25 cellular contexts compared by ENCODE assay signal in genomic region chr11:95483339-95483738, GRCh38.
"Had no signal": no experiment of that assay in that cellular context is flagged by ENCODE, and none has a peak within 500 bp of the region (broad histone marks: within the 10 kb centered on the region; RNA-seq: fewer than 3 reads in every experiment).

No MANE protein-coding gene starts in this region.

- H3K4me1 Mint-ChIP-seq: activated CD4-positive, alpha-beta T cell treated with anti-CD3 and anti-CD28 coated beads, Interleukin-2, amount 10 ng/mL, durations not matched to agents 7 days and 5 days; T-cell had no signal

- H3K9ac ChIP-seq: KMS-11 had no signal

- H3K4me3 Mint-ChIP-seq: activated CD4-positive, alpha-beta memory T cell treated with anti-CD3 and anti-CD28 coated beads for 36 hours; activated CD4-positive, alpha-beta T cell treated with anti-CD3 and anti-CD28 coated beads, Interleukin-2, amount 10 ng/mL, durations not matched to agents 7 days and 5 days; activated naive CD8-positive, alpha-beta T cell treated with anti-CD3 and anti-CD28 coated beads, Interleukin-2, amount 50 U/mL, for 24 hours; activated T-cell treated with anti-CD3 and anti-CD28 coated beads, Interleukin-2, amount 50 U/mL, for 4 hours; T-cell had no signal

- H3K27ac ChIP-seq: KMS-11, SK-N-MC had no signal

- FAIRE-seq: astrocyte, TTC549 had no signal

- H3K27ac Mint-ChIP-seq: activated CD4-positive, alpha-beta memory T cell treated with anti-CD3 and anti-CD28 coated beads for 36 hours; activated CD4-positive, alpha-beta T cell treated with anti-CD3 and anti-CD28 coated beads, Interleukin-2, amount 10 ng/mL, durations not matched to agents 7 days and 5 days; activated naive CD4-positive, alpha-beta T cell treated with anti-CD3 and anti-CD28 coated beads, Interleukin-2, amount 50 U/mL, for 72 hours; activated naive CD8-positive, alpha-beta T cell treated with anti-CD3 and anti-CD28 coated beads, Interleukin-2, amount 50 U/mL, for 24 hours; T-cell had no signal

- DNase-seq: activated CD4-positive, alpha-beta memory T cell treated with anti-CD3 and anti-CD28 coated beads for 36 hours; activated CD4-positive, alpha-beta T cell treated with anti-CD3 and anti-CD28 coated beads, Interleukin-2, amount 10 ng/mL, durations not matched to agents 7 days and 5 days; activated CD4-positive, CD25-positive, alpha-beta regulatory T cell; activated CD8-positive, alpha-beta memory T cell treated with anti-CD3 and anti-CD28 coated beads for 24 hours; activated effector memory CD4-positive, alpha-beta T cell treated with anti-CD3 and anti-CD28 coated beads, Interleukin-2, amount 50 U/mL, for 16 hours; activated naive CD4-positive, alpha-beta T cell treated with Interleukin-2 at 50 U/mL for 16 hours; activated naive CD8-positive, alpha-beta T cell treated with anti-CD3 and anti-CD28 coated beads, Interleukin-2, amount 50 U/mL, for 24 hours; activated T-cell treated with anti-CD3 and anti-CD28 coated beads, Interleukin-2, amount 50 U/mL, for 4 hours; amygdala; NCI-H1092; NCI-H1417; NCI-H2029; NCI-H2107; NCI-H2171 treated with DMSO at 0.1 percent for 48 hours; NCI-H226; NCI-H526 treated with DMSO at 0.1 percent for 48 hours; NCI-H82; T-cell; T-helper 2 cell; T1000 had no signal

- H3K4me3 ChIP-seq: SK-N-MC had no signal

- H3K9me3 Mint-ChIP-seq: activated CD4-positive, alpha-beta memory T cell treated with anti-CD3 and anti-CD28 coated beads for 36 hours; activated CD4-positive, alpha-beta T cell treated with anti-CD3 and anti-CD28 coated beads, Interleukin-2, amount 10 ng/mL, durations not matched to agents 7 days and 5 days; activated naive CD8-positive, alpha-beta T cell treated with anti-CD3 and anti-CD28 coated beads, Interleukin-2, amount 50 U/mL, for 24 hours; T-cell had no signal

- ATAC-seq: activated naive CD4-positive, alpha-beta T cell treated with anti-CD3 and anti-CD28 coated beads, Interleukin-2, amount 50 U/mL, for 72 hours; activated naive CD8-positive, alpha-beta T cell treated with anti-CD3 and anti-CD28 coated beads, Interleukin-2, amount 50 U/mL, for 24 hours; activated T-cell treated with anti-CD3 and anti-CD28 coated beads, Interleukin-2, amount 50 U/mL, for 4 hours; T-cell had no signal

- H3K27me3 Mint-ChIP-seq: activated CD4-positive, alpha-beta memory T cell treated with anti-CD3 and anti-CD28 coated beads for 36 hours; activated CD4-positive, alpha-beta T cell treated with anti-CD3 and anti-CD28 coated beads, Interleukin-2, amount 10 ng/mL, durations not matched to agents 7 days and 5 days; T-cell had no signal

- H3K36me3 Mint-ChIP-seq: activated CD4-positive, alpha-beta memory T cell treated with anti-CD3 and anti-CD28 coated beads for 36 hours; activated naive CD4-positive, alpha-beta T cell treated with anti-CD3 and anti-CD28 coated beads, Interleukin-2, amount 50 U/mL, for 72 hours; T-cell had no signal

- H3K4me2 ChIP-seq: KMS-11 had no signal
